In genomic region chr15:101613130-101614000, GRCh38 we compare ENCODE assay signal across 10 cellular contexts. TPM values are rescaled to one million over a fixed set of nuclear protein-coding genes. Genes with fewer than 3 reads are reported as not detected.
A peak's percentile ranks its signal among the peaks of the same experiment; 100 is the strongest.
DNase-seq lines count a peak whose midpoint lies in the region; ATAC-seq and TF ChIP-seq lines count a peak whose summit lies in the region.
"Had no signal": no experiment of that assay in that cellular context is flagged by ENCODE, and none has a peak within 500 bp of the region (broad histone marks: within the 10 kb centered on the region; RNA-seq: fewer than 3 reads in every experiment).

No MANE protein-coding gene starts in this region.

- H3K36me3 ChIP-seq in ascending aorta, result no peaks in the 10 kb centered on the region
- no peaks in the 10 kb centered on the region for H3K36me3 ChIP-seq in thoracic aorta
- no peaks in the 10 kb centered on the region for H3K36me3 ChIP-seq in Caco-2 (ENCODE audit: control insufficient read depth, insufficient read depth, low read length)

- H3K4me1 ChIP-seq in ascending aorta (peaks cover 0 to 15% of the 10 kb centered on the region in 2 donors), thoracic aorta (ENCODE audit: control insufficient read depth in 1 of 2, low read depth in 2 of 2) (peaks cover 24 to 58% of the 10 kb centered on the region in 2 donors), Caco-2 (peaks cover 7% of the 10 kb centered on the region; the same call in 1 of the 2 replicates)

- H3K9me3 ChIP-seq in ascending aorta (no peaks in the 10 kb centered on the region), thoracic aorta (no peaks in the 10 kb centered on the region), Caco-2 (no peaks in the 10 kb centered on the region)

- no peak overlapping the region for H3K4me3 ChIP-seq in ascending aorta
- H3K4me3 ChIP-seq in thoracic aorta, result no peak overlapping the region
- H3K4me3 ChIP-seq in Caco-2 (ENCODE audit: low read depth, low read length), result no peak overlapping the region
- H3K4me3 ChIP-seq: skin epidermis had no signal

- TF ChIP-seq CTCF in ascending aorta (IDR thresholded peaks at IDR 0.05) (no peak), thoracic aorta (IDR thresholded peaks at IDR 0.05) (no peak), Caco-2 (IDR thresholded peaks at IDR 0.05; ENCODE audit: insufficient read depth in 1 of 2, low read depth in 1 of 2, low read length in 1 of 2, severe bottlenecking in 1 of 2, unreplicated experiment in 1 of 2) (no peak)

- POLR2A ChIA-PET in Caco-2 (lab: Charles Lee), result no interaction called here

- H3K27me3 ChIP-seq in ascending aorta (no peaks in the 10 kb centered on the region), thoracic aorta (replicated peaks; ENCODE audit: insufficient read depth) (no peaks in the 10 kb centered on the region), Caco-2 (replicated peaks; ENCODE audit: control insufficient read depth, insufficient read depth, low read length) (no peaks in the 10 kb centered on the region)

- H3K27me3 Mint-ChIP-seq in activated naive CD8-positive, alpha-beta T cell treated with anti-CD3 and anti-CD28 coated beads, Interleukin-2, amount 50 U/mL, for 24 hours, result no peaks in the 10 kb centered on the region
- no peaks in the 10 kb centered on the region for H3K27me3 Mint-ChIP-seq in Caco-2 (ENCODE audit: insufficient read depth, unreplicated experiment)

- H3K9me3 Mint-ChIP-seq in activated naive CD8-positive, alpha-beta T cell treated with anti-CD3 and anti-CD28 coated beads, Interleukin-2, amount 50 U/mL, for 24 hours, result no peaks in the 10 kb centered on the region
- H3K9me3 Mint-ChIP-seq in Caco-2 (ENCODE audit: unreplicated experiment), result no peaks in the 10 kb centered on the region

- no peak for ATAC-seq in thoracic aorta (ENCODE audit: insufficient number of reproducible peaks, low FRiP score, low read depth)
- no peak for ATAC-seq in activated naive CD8-positive, alpha-beta T cell treated with anti-CD3 and anti-CD28 coated beads, Interleukin-2, amount 50 U/mL, for 24 hours
- no peak for ATAC-seq in HG03432 (IDR thresholded peaks at IDR 0.05; ENCODE audit: unreplicated experiment)

- H3K4me3 Mint-ChIP-seq in activated naive CD8-positive, alpha-beta T cell treated with anti-CD3 and anti-CD28 coated beads, Interleukin-2, amount 50 U/mL, for 24 hours, result no peak overlapping the region
- no peak overlapping the region for H3K4me3 Mint-ChIP-seq in Caco-2 (ENCODE audit: unreplicated experiment)

- H3K27ac Mint-ChIP-seq in activated naive CD8-positive, alpha-beta T cell treated with anti-CD3 and anti-CD28 coated beads, Interleukin-2, amount 50 U/mL, for 24 hours, result no peak overlapping the region
- no peak overlapping the region for H3K27ac Mint-ChIP-seq in Caco-2 (ENCODE audit: unreplicated experiment)

- peak overlapping the region in 1 of 2 donors; percentile 45 for H3K27ac ChIP-seq in ascending aorta
- peak overlapping the region; percentile 6 to 55 for H3K27ac ChIP-seq in thoracic aorta
- H3K27ac ChIP-seq: skin epidermis had no signal

- no peaks in the 10 kb centered on the region for H3K4me1 Mint-ChIP-seq in activated naive CD8-positive, alpha-beta T cell treated with anti-CD3 and anti-CD28 coated beads, Interleukin-2, amount 50 U/mL, for 24 hours
- peaks cover 20% of the 10 kb centered on the region for H3K4me1 Mint-ChIP-seq in Caco-2 (ENCODE audit: low read depth, unreplicated experiment)

- no TSS peak for BruUV-seq in Caco-2 (replicated peaks; lab: Mats Ljungman, UMichigan)

- CTCF ChIA-PET in Caco-2 (lab: Charles Lee), result no interaction called here

- peaks cover 2% of the 10 kb centered on the region for H3K36me3 Mint-ChIP-seq in activated naive CD8-positive, alpha-beta T cell treated with anti-CD3 and anti-CD28 coated beads, Interleukin-2, amount 50 U/mL, for 24 hours (ENCODE audit: low read depth)
- peaks cover 6% of the 10 kb centered on the region for H3K36me3 Mint-ChIP-seq in Caco-2 (ENCODE audit: insufficient read depth, unreplicated experiment)

- intact Hi-C loops in ascending aorta (cut with DNase I) (no loop called here), Caco-2 (cut with micrococcal nuclease; ENCODE audit: unreplicated experiment) (no loop called here)

- DNase-seq in NCI-H1105 treated with DMSO at 0.1 percent for 48 hours (lab: John Stamatoyannopoulos, UW) (peak; percentile 86), ascending aorta (ENCODE audit: low spot score in 2 of 2) (peak; percentile 27 to 76), hypothalamus (lab: John Stamatoyannopoulos, UW) (peak in 39 of 51 donors; percentile 14 to 78 (median 44)), thoracic aorta (ENCODE audit: low spot score) (peak; percentile 52), cortex of kidney (lab: John Stamatoyannopoulos, UW) (no peak), Caco-2 (no peak)
- DNase-seq in activated naive CD8-positive, alpha-beta T cell treated with anti-CD3 and anti-CD28 coated beads, Interleukin-2, amount 50 U/mL, for 24 hours, result no peak
- DNase-seq: activated CD4-positive, alpha-beta T cell treated with anti-CD3 and anti-CD28 coated beads for 4 hours had no signal

RNA-seq across cellular contexts. Expression of gene TM2D3, which starts 38.8 kb away (rescaled TPM):
- total RNA-seq in ascending aorta, result 105 TPM
- total RNA-seq in thoracic aorta, result 100 to 1,000 TPM in 1 of 2 donors, 10 to 100 TPM in 1; 39.8 to 104 TPM
- total RNA-seq in Caco-2 (2022), result 34.7 and 39.2 TPM in 2 replicates

Comparison
In these comparisons a context has a peak if more than half of its experiments do, and no peak if none do; other contexts are left out.
1. DNase-seq: peak in NCI-H1105 treated with DMSO at 0.1 percent for 48 hours (single experiment), ascending aorta (2 of 2), hypothalamus (39 of 51) and thoracic aorta (single experiment); none in cortex of kidney (single experiment), activated naive CD8-positive, alpha-beta T cell treated with anti-CD3 and anti-CD28 coated beads, Interleukin-2, amount 50 U/mL, for 24 hours (single experiment) and Caco-2 (0 of 2).